Comparison of ENCODE assay signal across 1 cellular context in genomic region chr12:51020448-51021182, GRCh38.
A peak's percentile ranks its signal among the peaks of the same experiment; 100 is the strongest.
TF ChIP-seq lines count a peak whose summit lies in the region.

No MANE protein-coding gene starts in this region.

TF ChIP-seq in GM12878, 131 proteins besides CTCF, POLR2A, EP300 and RAD21 (continued from another document):
- no peak for TF ChIP-seq E4F1 (IDR thresholded peaks at IDR 0.05; ENCODE audit: borderline replicate concordance, partially characterized antibody)
- TF ChIP-seq NR2F1 (conservative IDR thresholded peaks at IDR 0.05), result no peak
- peak; percentile 40; the same call in 1 of the 2 replicates for TF ChIP-seq RUNX3 (IDR thresholded peaks at IDR 0.05; ENCODE audit: low read length)
